Comparison of ENCODE assay signal across 17 cellular contexts in the genomic region with DNA sequence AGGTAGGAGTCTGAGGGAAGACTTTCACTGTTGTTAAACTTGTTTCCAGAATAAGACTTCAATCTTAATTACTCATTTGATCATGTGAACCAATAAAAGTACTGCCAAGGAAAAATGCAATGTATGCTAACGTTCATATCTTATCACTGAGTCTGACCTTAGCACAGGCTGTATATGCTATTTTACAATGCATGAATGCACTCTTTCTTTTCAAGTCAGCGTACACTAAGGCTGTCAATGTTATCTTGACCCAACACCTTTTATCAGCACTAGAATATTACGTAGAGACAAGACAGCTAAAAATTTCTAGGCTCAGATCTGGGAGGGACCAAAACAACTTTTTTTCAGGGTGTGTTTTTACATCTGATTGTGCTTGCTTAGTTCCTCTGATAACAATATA. TPM values are rescaled to one million over a fixed set of nuclear protein-coding genes. Genes with fewer than 3 reads are reported as not detected.
A peak's percentile ranks its signal among the peaks of the same experiment; 100 is the strongest.
DNase-seq lines count a peak whose midpoint lies in the region; ATAC-seq and TF ChIP-seq lines count a peak whose summit lies in the region.
"Had no signal": no experiment of that assay in that cellular context is flagged by ENCODE, and none has a peak within 500 bp of the region (broad histone marks: within the 10 kb centered on the region; RNA-seq: fewer than 3 reads in every experiment).

No MANE protein-coding gene starts in this region.

- TF ChIP-seq CTCF in VCaP (conservative IDR thresholded peaks at IDR 0.05) = no peak
- no peak for TF ChIP-seq CTCF in hepatocyte (IDR thresholded peaks at IDR 0.05; ENCODE audit: poor library complexity)

- H3K79me2 ChIP-seq in hepatocyte = no peaks in the 10 kb centered on the region

- 58% methylated on average over 3 of the region's 3 CpGs for WGBS in hepatocyte (ENCODE audit: low lambda C conversion rate, missing lambda C conversion rate)

- DNase-seq in COLO829 (ENCODE audit: low spot score) (peak; percentile 75), NCI-H226 (peak; percentile 36), hepatocyte (ENCODE audit: low spot score) (peak; percentile 31), putamen (ENCODE audit: low spot score) (no peak), NCI-H2171 (lab: John Stamatoyannopoulos, UW) (no peak)
- DNase-seq in effector memory CD4-positive, alpha-beta T cell = no peak
- DNase-seq: DMS53, GM23248, Kasumi-1, NCI-H1930, NCI-H2171 treated with DMSO at 0.1 percent for 48 hours, NCI-H510A had no signal

- no peak for ATAC-seq in GM18505 (IDR thresholded peaks at IDR 0.05; ENCODE audit: unreplicated experiment)
- ATAC-seq: A549 had no signal

- H2AFZ ChIP-seq in hepatocyte = no peak overlapping the region
- H2AFZ ChIP-seq: GM23248 had no signal

- no peaks in the 10 kb centered on the region for H3K27me3 ChIP-seq in hepatocyte
- no peaks in the 10 kb centered on the region for H3K27me3 ChIP-seq in effector memory CD4-positive, alpha-beta T cell (replicated peaks; ENCODE audit: control insufficient read depth, insufficient read depth, low read length, poor library complexity, severe bottlenecking)

- no peaks in the 10 kb centered on the region for H3K9me2 ChIP-seq in hepatocyte (replicated peaks; ENCODE audit: insufficient read depth)

- H3K9me3 ChIP-seq in hepatocyte (ENCODE audit: low read depth) = no peaks in the 10 kb centered on the region
- no peaks in the 10 kb centered on the region for H3K9me3 ChIP-seq in effector memory CD4-positive, alpha-beta T cell (ENCODE audit: control insufficient read depth, low read length)
- H3K9me3 ChIP-seq: A549 had no signal

- peaks cover 7% of the 10 kb centered on the region for H3K4me1 ChIP-seq in hepatocyte (ENCODE audit: insufficient read depth)
- no peaks in the 10 kb centered on the region for H3K4me1 ChIP-seq in effector memory CD4-positive, alpha-beta T cell (ENCODE audit: control insufficient read depth, insufficient read depth, low read length, poor library complexity, severe bottlenecking)

- H3K27ac ChIP-seq in VCaP = peak overlapping the region; percentile 25; the same call in 1 of the 2 replicates
- no peak overlapping the region for H3K27ac ChIP-seq in hepatocyte
- H3K27ac ChIP-seq in effector memory CD4-positive, alpha-beta T cell (ENCODE audit: insufficient read depth, low read length, poor library complexity, severe bottlenecking) = no peak overlapping the region
- H3K27ac ChIP-seq: A549, C4-2B, GM23248, RWPE1 had no signal

- no peaks in the 10 kb centered on the region for H3K36me3 ChIP-seq in hepatocyte (replicated peaks; ENCODE audit: insufficient read depth, low read depth)
- peaks cover 55% of the 10 kb centered on the region for H3K36me3 ChIP-seq in effector memory CD4-positive, alpha-beta T cell (ENCODE audit: control insufficient read depth, insufficient read depth, low read length)

- no peak overlapping the region for H3K4me2 ChIP-seq in hepatocyte
- H3K4me2 ChIP-seq: A549 had no signal

- no peak for TF ChIP-seq POLR2A in GM18505 (IDR thresholded peaks at IDR 0.05; ENCODE audit: borderline replicate concordance, extremely low read depth, insufficient read depth, insufficient read length)

- no peaks in the 10 kb centered on the region for H4K20me1 ChIP-seq in hepatocyte (ENCODE audit: insufficient read depth, poor library complexity, severe bottlenecking)

- H3K4me3 ChIP-seq in hepatocyte = no peak overlapping the region
- H3K4me3 ChIP-seq in effector memory CD4-positive, alpha-beta T cell (ENCODE audit: insufficient read depth, low read depth, low read length, poor library complexity, severe bottlenecking) = no peak overlapping the region
- H3K4me3 ChIP-seq: A549, GM23248 had no signal

RNA-seq across cellular contexts. Expression of gene AREL1, which starts 26.6 kb away (rescaled TPM):
- total RNA-seq in hepatocyte = 31.7 and 41.3 TPM in 2 replicates
- 11.4 and 13.9 TPM in 2 replicates for polyA plus RNA-seq in hepatocyte

RNA-seq across cellular contexts. Expression of gene FCF1, which starts 26.6 kb away (rescaled TPM):
- 32.9 and 43.6 TPM in 2 replicates for total RNA-seq in hepatocyte
- polyA plus RNA-seq in hepatocyte = 11.3 and 12.3 TPM in 2 replicates

Comparison
In these comparisons a context has a peak if more than half of its experiments do, and no peak if none do; other contexts are left out.
1. DNase-seq: peak in COLO829 (single experiment), NCI-H226 (single experiment) and hepatocyte (single experiment); none in putamen (single experiment), NCI-H2171 (single experiment) and effector memory CD4-positive, alpha-beta T cell (0 of 3).